16 cellular contexts compared by ENCODE assay signal in genomic region chr18:67730884-67731283, GRCh38.
DNase-seq lines count a peak whose midpoint lies in the region; ATAC-seq lines count a peak whose summit lies in the region.
"Had no signal": no experiment of that assay in that cellular context is flagged by ENCODE, and none has a peak within 500 bp of the region (broad histone marks: within the 10 kb centered on the region; RNA-seq: fewer than 3 reads in every experiment).

No MANE protein-coding gene starts in this region.

- peak overlapping the region; percentile 61 for H3K9ac ChIP-seq in skeletal muscle satellite cell (ENCODE audit: low read depth, low read length)

- ATAC-seq in left cardiac atrium: no peak
- ATAC-seq in naive thymus-derived CD4-positive, alpha-beta T cell: no peak
- ATAC-seq: activated CD8-positive, alpha-beta memory T cell treated with anti-CD3 and anti-CD28 coated beads, Interleukin-2, amount 10 ng/mL, durations not matched to agents 7 days and 5 days had no signal

- intact Hi-C loops in left cardiac atrium (cut with DNase I): no loop called here
- intact Hi-C loops in naive thymus-derived CD4-positive, alpha-beta T cell (cut with micrococcal nuclease): no loop called here

- no peaks in the 10 kb centered on the region for H3K9me3 ChIP-seq in skeletal muscle satellite cell (replicated peaks; ENCODE audit: low read length)
- H3K9me3 ChIP-seq in naive thymus-derived CD4-positive, alpha-beta T cell (ENCODE audit: control insufficient read depth in 2 of 3, low read length in 3 of 3): no peaks in the 10 kb centered on the region
- H3K9me3 ChIP-seq: tibial artery had no signal

- H3K4me2 ChIP-seq in skeletal muscle satellite cell (ENCODE audit: low read length): peak overlapping the region; percentile 40

- H3K4me1 ChIP-seq in skeletal muscle satellite cell (ENCODE audit: control insufficient read depth, insufficient read depth, low read length): peaks cover 43% of the 10 kb centered on the region
- no peaks in the 10 kb centered on the region for H3K4me1 ChIP-seq in naive thymus-derived CD4-positive, alpha-beta T cell (ENCODE audit: control insufficient read depth in 2 of 2, insufficient read depth in 2 of 2, low read length in 2 of 2)
- H3K4me1 ChIP-seq: tibial artery had no signal

- H3K27ac Mint-ChIP-seq in naive thymus-derived CD4-positive, alpha-beta T cell: no peak overlapping the region
- H3K27ac Mint-ChIP-seq: activated CD8-positive, alpha-beta memory T cell treated with anti-CD3 and anti-CD28 coated beads, Interleukin-2, amount 10 ng/mL, durations not matched to agents 7 days and 5 days; activated naive CD8-positive, alpha-beta T cell; dendritic cell treated with granulocyte-macrophage colony-stimulating factor and Interleukin-4, amounts not matched to agents 40 ng/mL and 50 ng/mL, for 4 days had no signal

- H3K4me3 Mint-ChIP-seq in naive thymus-derived CD4-positive, alpha-beta T cell: no peak overlapping the region
- H3K4me3 Mint-ChIP-seq: activated CD8-positive, alpha-beta memory T cell treated with anti-CD3 and anti-CD28 coated beads, Interleukin-2, amount 10 ng/mL, durations not matched to agents 7 days and 5 days; activated naive CD8-positive, alpha-beta T cell; dendritic cell treated with granulocyte-macrophage colony-stimulating factor and Interleukin-4, amounts not matched to agents 40 ng/mL and 50 ng/mL, for 4 days had no signal

- in situ Hi-C loops in SK-MEL-5 (cut with HindIII; ENCODE audit: low pct_unique_long_range_greater_than_20kb, low sequenced_read_pairs): no loop called here

- no peaks in the 10 kb centered on the region for H3K36me3 ChIP-seq in skeletal muscle satellite cell (ENCODE audit: insufficient read depth, low read length)
- no peaks in the 10 kb centered on the region for H3K36me3 ChIP-seq in naive thymus-derived CD4-positive, alpha-beta T cell (ENCODE audit: control insufficient read depth in 2 of 3, insufficient read depth in 3 of 3, low read length in 3 of 3)
- H3K36me3 ChIP-seq: tibial artery had no signal

- CTCF ChIA-PET in naive thymus-derived CD4-positive, alpha-beta T cell (lab: Charles Lee): no interaction called here

- H3K4me1 Mint-ChIP-seq in naive thymus-derived CD4-positive, alpha-beta T cell: no peaks in the 10 kb centered on the region
- H3K4me1 Mint-ChIP-seq: activated CD8-positive, alpha-beta memory T cell treated with anti-CD3 and anti-CD28 coated beads, Interleukin-2, amount 10 ng/mL, durations not matched to agents 7 days and 5 days had no signal

- H3K27me3 Mint-ChIP-seq in naive thymus-derived CD4-positive, alpha-beta T cell: no peaks in the 10 kb centered on the region
- H3K27me3 Mint-ChIP-seq: activated CD8-positive, alpha-beta memory T cell treated with anti-CD3 and anti-CD28 coated beads, Interleukin-2, amount 10 ng/mL, durations not matched to agents 7 days and 5 days; dendritic cell treated with granulocyte-macrophage colony-stimulating factor and Interleukin-4, amounts not matched to agents 40 ng/mL and 50 ng/mL, for 4 days had no signal

- no peak overlapping the region for H3K4me3 ChIP-seq in skeletal muscle satellite cell (ENCODE audit: low read length)
- H3K4me3 ChIP-seq in naive thymus-derived CD4-positive, alpha-beta T cell (ENCODE audit: low read length): no peak overlapping the region
- H3K4me3 ChIP-seq: tibial artery had no signal

- DNase-seq in GM04503 (ENCODE audit: low read depth) (peak; percentile 35), SK-MEL-5 (ENCODE audit: low read depth, low spot score) (peak; percentile 20), fibroblast of peridontal ligament (ENCODE audit: extremely low read depth) (peak; percentile 68), left cardiac atrium (no peak), COLO829 (ENCODE audit: low spot score) (no peak)
- no peak for DNase-seq in stimulated activated CD4-positive, alpha-beta T cell treated with anti-CD3 and anti-CD28 coated beads, Interleukin-15, amount 100 ng/mL, for 24 hours
- DNase-seq in naive thymus-derived CD4-positive, alpha-beta T cell: no peak
- DNase-seq: activated CD8-positive, alpha-beta memory T cell treated with anti-CD3 and anti-CD28 coated beads, Interleukin-2, amount 10 ng/mL, durations not matched to agents 7 days and 5 days; GOT3; NCI-H1105; NCI-H526; SHP77 treated with DMSO at 0.1 percent for 48 hours; tibial artery had no signal

- POLR2A ChIA-PET in naive thymus-derived CD4-positive, alpha-beta T cell (lab: Charles Lee): no interaction called here

- no peak overlapping the region for H3K27ac ChIP-seq in naive thymus-derived CD4-positive, alpha-beta T cell (ENCODE audit: low read depth, low read length)
- H3K27ac ChIP-seq: tibial artery had no signal

- H3K36me3 Mint-ChIP-seq in naive thymus-derived CD4-positive, alpha-beta T cell: no peaks in the 10 kb centered on the region
- H3K36me3 Mint-ChIP-seq: activated CD8-positive, alpha-beta memory T cell treated with anti-CD3 and anti-CD28 coated beads, Interleukin-2, amount 10 ng/mL, durations not matched to agents 7 days and 5 days; activated naive CD8-positive, alpha-beta T cell had no signal

- H3K9me3 Mint-ChIP-seq in naive thymus-derived CD4-positive, alpha-beta T cell: peaks cover 0 to 9% (median 0%) of the 10 kb centered on the region in 11 donors
- H3K9me3 Mint-ChIP-seq: dendritic cell treated with granulocyte-macrophage colony-stimulating factor and Interleukin-4, amounts not matched to agents 40 ng/mL and 50 ng/mL, for 4 days had no signal

- no peaks in the 10 kb centered on the region for H3K27me3 ChIP-seq in skeletal muscle satellite cell (ENCODE audit: control insufficient read depth, insufficient read depth, low read length)
- no peaks in the 10 kb centered on the region for H3K27me3 ChIP-seq in naive thymus-derived CD4-positive, alpha-beta T cell (ENCODE audit: control insufficient read depth in 2 of 2, insufficient read depth in 2 of 2, low read length in 2 of 2)
- H3K27me3 ChIP-seq: tibial artery had no signal

Comparison
In these comparisons a context has a peak if more than half of its experiments do, and no peak if none do; other contexts are left out.
1. DNase-seq: peak in GM04503 (single experiment), SK-MEL-5 (single experiment) and fibroblast of peridontal ligament (single experiment); none in stimulated activated CD4-positive, alpha-beta T cell treated with anti-CD3 and anti-CD28 coated beads, Interleukin-15, amount 100 ng/mL, for 24 hours (single experiment), left cardiac atrium (single experiment), COLO829 (single experiment) and naive thymus-derived CD4-positive, alpha-beta T cell (0 of 9).